ENCODE assay signal across 10 cellular contexts in genomic region chr5:179697108-179697507, GRCh38. TPM values are rescaled to one million over a fixed set of nuclear protein-coding genes. Genes with fewer than 3 reads are reported as not detected.
DNase-seq lines count a peak whose midpoint lies in the region; ATAC-seq and TF ChIP-seq lines count a peak whose summit lies in the region.
"Had no signal": no experiment of that assay in that cellular context is flagged by ENCODE, and none has a peak within 500 bp of the region (broad histone marks: within the 10 kb centered on the region; RNA-seq: fewer than 3 reads in every experiment).

No MANE protein-coding gene starts in this region.

- H3K27ac ChIP-seq in RWPE1, result peak overlapping the region; percentile 88
- H3K27ac ChIP-seq in gastroesophageal sphincter, result peak overlapping the region in 3 of 4 donors; percentile 96 to 97 (median 96)

- ATAC-seq in gastroesophageal sphincter (no peak), GM19467 (IDR thresholded peaks at IDR 0.05; ENCODE audit: unreplicated experiment) (no peak)
- no peak for ATAC-seq in stimulated activated memory B cell treated with anti-CD40 and anti-IgM and Interleukin-4, amounts not matched to agents 10 μg/mL and 1 μg/mL and 100 μg/mL, for 72 hours
- ATAC-seq: pancreas had no signal

- TF ChIP-seq POLR2A in gastroesophageal sphincter (IDR thresholded peaks at IDR 0.05), result no peak

- H3K4me3 ChIP-seq in gastroesophageal sphincter, result no peak overlapping the region
- H3K4me3 ChIP-seq in H7 (ENCODE audit: insufficient read depth, low read depth, low read length), result no peak overlapping the region

- no peaks in the 10 kb centered on the region for H3K27me3 Mint-ChIP-seq in activated T-cell treated with anti-CD3 and anti-CD28 coated beads, Interleukin-2, amount 50 U/mL, for 24 hours
- H3K27me3 Mint-ChIP-seq in stimulated activated memory B cell treated with anti-CD40 and anti-IgM and Interleukin-4, amounts not matched to agents 10 μg/mL and 1 μg/mL and 100 μg/mL, for 72 hours, result no peaks in the 10 kb centered on the region

- H3K9me3 Mint-ChIP-seq in activated T-cell treated with anti-CD3 and anti-CD28 coated beads, Interleukin-2, amount 50 U/mL, for 24 hours, result no peaks in the 10 kb centered on the region
- H3K9me3 Mint-ChIP-seq in stimulated activated memory B cell treated with anti-CD40 and anti-IgM and Interleukin-4, amounts not matched to agents 10 μg/mL and 1 μg/mL and 100 μg/mL, for 72 hours, result no peaks in the 10 kb centered on the region

- H3K27me3 ChIP-seq in gastroesophageal sphincter (no peaks in the 10 kb centered on the region), H7 (ENCODE audit: control insufficient read depth, insufficient read depth, low read length) (no peaks in the 10 kb centered on the region)
- H3K27me3 ChIP-seq: pancreas had no signal

- 94 to 100% methylated on average over 1 to 2 of the region's 2 CpGs for WGBS in gastroesophageal sphincter (ENCODE audit: low coverage in 1 of 2), 2 donors

- peaks cover 0 to 47% (median 15%) of the 10 kb centered on the region in 3 donors for H3K4me1 ChIP-seq in gastroesophageal sphincter

- H3K36me3 ChIP-seq in gastroesophageal sphincter (no peaks in the 10 kb centered on the region), H7 (replicated peaks; ENCODE audit: control insufficient read depth, insufficient read depth, low read length) (no peaks in the 10 kb centered on the region; the same call in none of the 2 replicates)
- H3K36me3 ChIP-seq: pancreas had no signal

- CTCF ChIA-PET in RWPE1 (lab: Yijun Ruan, JAX), result interaction anchor here (1.2 kb wide), 1 partner anchor 19 kb away, joined by 4 read pairs; no protein-coding TSS in a partner anchor

- TF ChIP-seq CTCF in RWPE1 (conservative IDR thresholded peaks at IDR 0.05; ENCODE audit: low read depth) (no peak), gastroesophageal sphincter (IDR thresholded peaks at IDR 0.05) (no peak)

- POLR2A ChIA-PET in RWPE1 (lab: Yijun Ruan, JAX; ENCODE audit: low non-redundant PET), result interaction anchor here (1.0 kb wide), 1 partner anchor 19 kb away, joined by 4 read pairs; no protein-coding TSS in a partner anchor

- no peak for TF ChIP-seq EP300 in gastroesophageal sphincter (IDR thresholded peaks at IDR 0.05)

- H3K4me1 Mint-ChIP-seq in activated T-cell treated with anti-CD3 and anti-CD28 coated beads, Interleukin-2, amount 50 U/mL, for 24 hours (ENCODE audit: low read depth), result peaks cover 32% of the 10 kb centered on the region
- peaks cover 34% of the 10 kb centered on the region for H3K4me1 Mint-ChIP-seq in stimulated activated memory B cell treated with anti-CD40 and anti-IgM and Interleukin-4, amounts not matched to agents 10 μg/mL and 1 μg/mL and 100 μg/mL, for 72 hours

- peak overlapping the region; percentile 99 for H3K27ac Mint-ChIP-seq in activated T-cell treated with anti-CD3 and anti-CD28 coated beads, Interleukin-2, amount 50 U/mL, for 24 hours
- peak overlapping the region; percentile 100 for H3K27ac Mint-ChIP-seq in stimulated activated memory B cell treated with anti-CD40 and anti-IgM and Interleukin-4, amounts not matched to agents 10 μg/mL and 1 μg/mL and 100 μg/mL, for 72 hours

- H3K4me3 Mint-ChIP-seq in activated T-cell treated with anti-CD3 and anti-CD28 coated beads, Interleukin-2, amount 50 U/mL, for 24 hours, result peak overlapping the region; percentile 98
- peak overlapping the region; percentile 60 for H3K4me3 Mint-ChIP-seq in stimulated activated memory B cell treated with anti-CD40 and anti-IgM and Interleukin-4, amounts not matched to agents 10 μg/mL and 1 μg/mL and 100 μg/mL, for 72 hours

- no peaks in the 10 kb centered on the region for H3K9me3 ChIP-seq in gastroesophageal sphincter
- H3K9me3 ChIP-seq: pancreas had no signal

- H3K36me3 Mint-ChIP-seq in activated T-cell treated with anti-CD3 and anti-CD28 coated beads, Interleukin-2, amount 50 U/mL, for 24 hours (ENCODE audit: low read depth), result peaks cover 41% of the 10 kb centered on the region
- peaks cover 7% of the 10 kb centered on the region for H3K36me3 Mint-ChIP-seq in stimulated activated memory B cell treated with anti-CD40 and anti-IgM and Interleukin-4, amounts not matched to agents 10 μg/mL and 1 μg/mL and 100 μg/mL, for 72 hours

- no peak for DNase-seq in activated T-cell treated with anti-CD3 and anti-CD28 coated beads, Interleukin-2, amount 50 U/mL, for 24 hours
- DNase-seq in activated T-cell treated with anti-CD3 and anti-CD28 coated beads for 4 hours, result no peak
- DNase-seq in RWPE1 (ENCODE audit: low spot score), result no peak
- no peak for DNase-seq in stimulated activated naive CD4-positive, alpha-beta T cell treated with Interleukin-2 at 50 U/mL for 16 hours (lab: John Stamatoyannopoulos, UW)
- no peak for DNase-seq in H7
- DNase-seq: NCI-H524 had no signal

RNA-seq across cellular contexts. Expression of gene CANX, which starts 1.7 kb away (rescaled TPM):
- total RNA-seq in gastroesophageal sphincter, result 100 to 1,000 TPM; 281 to 400 (median 342) TPM
- total RNA-seq in H7 (2014; rRNA removed; shearing (Covaris generic)), result 263 and 304 TPM in 2 replicates

RNA-seq across cellular contexts. Expression of gene CBY3, which starts 16.3 kb away (rescaled TPM):
- not detected for total RNA-seq in gastroesophageal sphincter
- total RNA-seq in H7 (2014; rRNA removed; shearing (Covaris generic)), result 0.44 TPM in 1 of 2 replicates, not detected in the other
- total RNA-seq: pancreas had no signal

RNA-seq across cellular contexts. Expression of gene MAML1, which starts 35.5 kb away (rescaled TPM):
- total RNA-seq in gastroesophageal sphincter, result 10 to 100 TPM; 31.8 to 51.3 (median 36.8) TPM
- 21.5 and 22.3 TPM in 2 replicates for total RNA-seq in H7 (2014; rRNA removed; shearing (Covaris generic))
